In genomic region chr3:11601446-11602241, GRCh38 we compare ENCODE assay signal across 9 cellular contexts. TPM values are rescaled to one million over a fixed set of nuclear protein-coding genes. Genes with fewer than 3 reads are reported as not detected.
DNase-seq lines count a peak whose midpoint lies in the region; ATAC-seq and TF ChIP-seq lines count a peak whose summit lies in the region.
"Had no signal": no experiment of that assay in that cellular context is flagged by ENCODE, and none has a peak within 500 bp of the region (broad histone marks: within the 10 kb centered on the region; RNA-seq: fewer than 3 reads in every experiment).

No MANE protein-coding gene starts in this region.

- no peaks in the 10 kb centered on the region for H3K36me3 ChIP-seq in left ventricle myocardium inferior

- H3K27me3 Mint-ChIP-seq in WTC11 (ENCODE audit: low read depth), result no peaks in the 10 kb centered on the region
- H3K27me3 Mint-ChIP-seq in stimulated activated naive B cell treated with anti-CD40 and anti-IgM and Interleukin-4, amounts not matched to agents 10 μg/mL and 1 μg/mL and 100 μg/mL, for 72 hours, result no peaks in the 10 kb centered on the region
- H3K27me3 Mint-ChIP-seq: central memory CD8-positive, alpha-beta T cell had no signal

- H3K4me1 ChIP-seq in left ventricle myocardium inferior, result peaks cover 91% of the 10 kb centered on the region

- POLR2A ChIA-PET in WTC11 (lab: Charles Lee), result interaction anchor here (0.5 to 0.6 kb wide), 2 partner anchors 45 to 132 kb away, joined by 3 read pairs; no protein-coding TSS in a partner anchor

- no peaks in the 10 kb centered on the region for H3K27me3 ChIP-seq in left ventricle myocardium inferior (ENCODE audit: low read depth)

- intact Hi-C loops in left ventricle myocardium inferior (cut with micrococcal nuclease), result no loop called here

- ATAC-seq in HG03039 (IDR thresholded peaks at IDR 0.05; ENCODE audit: unreplicated experiment) (peak; percentile 88), WTC11 (peak; percentile 36)
- peak; percentile 99 to 100 for ATAC-seq in stimulated activated naive B cell treated with anti-CD40 and anti-IgM and Interleukin-4, amounts not matched to agents 10 μg/mL and 1 μg/mL and 100 μg/mL, for 72 hours (replicated peaks)

- H3K9me3 ChIP-seq in left ventricle myocardium inferior (replicated peaks), result no peaks in the 10 kb centered on the region

- H3K27ac Mint-ChIP-seq in WTC11, result peak overlapping the region; percentile 73
- H3K27ac Mint-ChIP-seq in stimulated activated naive B cell treated with anti-CD40 and anti-IgM and Interleukin-4, amounts not matched to agents 10 μg/mL and 1 μg/mL and 100 μg/mL, for 72 hours, result peak overlapping the region; percentile 93

- peak overlapping the region; percentile 12 for H3K4me3 ChIP-seq in left ventricle myocardium inferior

- H3K9me3 Mint-ChIP-seq in WTC11, result peaks cover 11% of the 10 kb centered on the region; the same call in 1 of the 2 replicates
- H3K9me3 Mint-ChIP-seq in stimulated activated naive B cell treated with anti-CD40 and anti-IgM and Interleukin-4, amounts not matched to agents 10 μg/mL and 1 μg/mL and 100 μg/mL, for 72 hours, result no peaks in the 10 kb centered on the region
- H3K9me3 Mint-ChIP-seq: central memory CD8-positive, alpha-beta T cell had no signal

- H3K4me1 Mint-ChIP-seq in WTC11, result peaks cover 61% of the 10 kb centered on the region
- peaks cover 27 to 38% of the 10 kb centered on the region in 2 donors for H3K4me1 Mint-ChIP-seq in stimulated activated naive B cell treated with anti-CD40 and anti-IgM and Interleukin-4, amounts not matched to agents 10 μg/mL and 1 μg/mL and 100 μg/mL, for 72 hours

- no peak overlapping the region for H3K4me3 Mint-ChIP-seq in WTC11
- H3K4me3 Mint-ChIP-seq in stimulated activated naive B cell treated with anti-CD40 and anti-IgM and Interleukin-4, amounts not matched to agents 10 μg/mL and 1 μg/mL and 100 μg/mL, for 72 hours, result peak overlapping the region; percentile 52 to 74
- H3K4me3 Mint-ChIP-seq: central memory CD8-positive, alpha-beta T cell had no signal

- TF ChIP-seq CTCF in WTC11 (IDR thresholded peaks at IDR 0.05) (no peak), left ventricle myocardium inferior (IDR thresholded peaks at IDR 0.05; ENCODE audit: borderline replicate concordance) (no peak)

- H3K36me3 Mint-ChIP-seq in WTC11, result peaks cover 31% of the 10 kb centered on the region
- peaks cover 24 to 43% of the 10 kb centered on the region in 2 donors for H3K36me3 Mint-ChIP-seq in stimulated activated naive B cell treated with anti-CD40 and anti-IgM and Interleukin-4, amounts not matched to agents 10 μg/mL and 1 μg/mL and 100 μg/mL, for 72 hours

- H3K27ac ChIP-seq in left ventricle myocardium inferior (replicated peaks), result peak overlapping the region; percentile 90

- DNase-seq in activated gamma-delta T cell treated with anti-CD3 and anti-CD28 coated beads, Interleukin-2, amount 50 U/mL, for 16 hours (ENCODE audit: low read depth), result peak; percentile 12
- DNase-seq in activated gamma-delta T cell treated with Interleukin-2 at 50 U/mL for 16 hours, result no peak
- DNase-seq in WTC11 (ENCODE audit: low spot score), result no peak
- DNase-seq in left ventricle myocardium inferior, result peak; percentile 62
- peak; percentile 76 for DNase-seq in stimulated activated naive B cell treated with anti-CD40 and anti-IgM and Interleukin-4, amounts not matched to agents 10 μg/mL and 1 μg/mL and 100 μg/mL, for 72 hours
- DNase-seq in activated CD4-positive, alpha-beta T cell treated with anti-CD3 and anti-CD28 coated beads for 1 hour, result no peak
- DNase-seq in NCI-H82 (lab: John Stamatoyannopoulos, UW), result no peak

- CTCF ChIA-PET in WTC11 (lab: Charles Lee), result interaction anchor here (0.7 to 1.6 kb wide), 4 partner anchors 11 to 246 kb away, joined by 3 to 4 read pairs (median 4); no protein-coding TSS in a partner anchor

TF ChIP-seq in WTC11, 78 proteins besides CTCF, POLR2A, EP300 and RAD21 (continues in another document):
- no peak for TF ChIP-seq NFATC4 (CRISPR knock-in tag; IDR thresholded peaks at IDR 0.05)
- TF ChIP-seq MLX (CRISPR knock-in tag; IDR thresholded peaks at IDR 0.05), result no peak
- TF ChIP-seq, protein P1, sequence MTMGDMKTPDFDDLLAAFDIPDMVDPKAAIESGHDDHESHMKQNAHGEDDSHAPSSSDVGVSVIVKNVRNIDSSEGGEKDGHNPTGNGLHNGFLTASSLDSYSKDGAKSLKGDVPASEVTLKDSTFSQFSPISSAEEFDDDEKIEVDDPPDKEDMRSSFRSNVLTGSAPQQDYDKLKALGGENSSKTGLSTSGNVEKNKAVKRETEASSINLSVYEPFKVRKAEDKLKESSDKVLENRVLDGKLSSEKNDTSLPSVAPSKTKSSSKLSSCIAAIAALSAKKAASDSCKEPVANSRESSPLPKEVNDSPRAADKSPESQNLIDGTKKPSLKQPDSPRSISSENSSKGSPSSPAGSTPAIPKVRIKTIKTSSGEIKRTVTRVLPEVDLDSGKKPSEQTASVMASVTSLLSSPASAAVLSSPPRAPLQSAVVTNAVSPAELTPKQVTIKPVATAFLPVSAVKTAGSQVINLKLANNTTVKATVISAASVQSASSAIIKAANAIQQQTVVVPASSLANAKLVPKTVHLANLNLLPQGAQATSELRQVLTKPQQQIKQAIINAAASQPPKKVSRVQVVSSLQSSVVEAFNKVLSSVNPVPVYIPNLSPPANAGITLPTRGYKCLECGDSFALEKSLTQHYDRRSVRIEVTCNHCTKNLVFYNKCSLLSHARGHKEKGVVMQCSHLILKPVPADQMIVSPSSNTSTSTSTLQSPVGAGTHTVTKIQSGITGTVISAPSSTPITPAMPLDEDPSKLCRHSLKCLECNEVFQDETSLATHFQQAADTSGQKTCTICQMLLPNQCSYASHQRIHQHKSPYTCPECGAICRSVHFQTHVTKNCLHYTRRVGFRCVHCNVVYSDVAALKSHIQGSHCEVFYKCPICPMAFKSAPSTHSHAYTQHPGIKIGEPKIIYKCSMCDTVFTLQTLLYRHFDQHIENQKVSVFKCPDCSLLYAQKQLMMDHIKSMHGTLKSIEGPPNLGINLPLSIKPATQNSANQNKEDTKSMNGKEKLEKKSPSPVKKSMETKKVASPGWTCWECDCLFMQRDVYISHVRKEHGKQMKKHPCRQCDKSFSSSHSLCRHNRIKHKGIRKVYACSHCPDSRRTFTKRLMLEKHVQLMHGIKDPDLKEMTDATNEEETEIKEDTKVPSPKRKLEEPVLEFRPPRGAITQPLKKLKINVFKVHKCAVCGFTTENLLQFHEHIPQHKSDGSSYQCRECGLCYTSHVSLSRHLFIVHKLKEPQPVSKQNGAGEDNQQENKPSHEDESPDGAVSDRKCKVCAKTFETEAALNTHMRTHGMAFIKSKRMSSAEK (CRISPR knock-in tag; IDR thresholded peaks at IDR 0.05; ENCODE audit: borderline replicate concordance), result no peak
- no peak for TF ChIP-seq ZNF219 (CRISPR knock-in tag; IDR thresholded peaks at IDR 0.05; ENCODE audit: borderline replicate concordance)
- no peak for TF ChIP-seq GRHL2 (CRISPR knock-in tag; IDR thresholded peaks at IDR 0.05; ENCODE audit: insufficient replicate concordance, severe bottlenecking)
- TF ChIP-seq ZNF423 (CRISPR knock-in tag; IDR thresholded peaks at IDR 0.05), result no peak
- no peak for TF ChIP-seq TP53 (CRISPR knock-in tag; IDR thresholded peaks at IDR 0.05)
- no peak for TF ChIP-seq NR3C1 (CRISPR knock-in tag; conservative IDR thresholded peaks at IDR 0.05; ENCODE audit: low read depth)
- TF ChIP-seq AFF4 (CRISPR knock-in tag; IDR thresholded peaks at IDR 0.05; ENCODE audit: borderline replicate concordance), result no peak
- no peak for TF ChIP-seq IRF2 (CRISPR knock-in tag; IDR thresholded peaks at IDR 0.05; ENCODE audit: borderline replicate concordance, low read depth)
- TF ChIP-seq JAZF1 (CRISPR knock-in tag; IDR thresholded peaks at IDR 0.05), result no peak
- no peak for TF ChIP-seq CBFB (CRISPR knock-in tag; IDR thresholded peaks at IDR 0.05; ENCODE audit: low read depth)

RNA-seq across cellular contexts. Expression of gene VGLL4, which starts 42.1 kb away (rescaled TPM):
- total RNA-seq in WTC11 (2021) (42.2 to 43.8 TPM (median 43.0 TPM) in 3 replicates), left ventricle myocardium inferior (29.3 TPM)

Comparison
In these comparisons a context has a peak if more than half of its experiments do, and no peak if none do; other contexts are left out.
1. DNase-seq: peak in activated gamma-delta T cell treated with anti-CD3 and anti-CD28 coated beads, Interleukin-2, amount 50 U/mL, for 16 hours (single experiment), left ventricle myocardium inferior (single experiment) and stimulated activated naive B cell treated with anti-CD40 and anti-IgM and Interleukin-4, amounts not matched to agents 10 μg/mL and 1 μg/mL and 100 μg/mL, for 72 hours (single experiment); none in activated gamma-delta T cell treated with Interleukin-2 at 50 U/mL for 16 hours (single experiment), WTC11 (single experiment), activated CD4-positive, alpha-beta T cell treated with anti-CD3 and anti-CD28 coated beads for 1 hour (single experiment) and NCI-H82 (single experiment).
2. ATAC-seq: peak in every context shown above with its lines; median percentile 100 in stimulated activated naive B cell treated with anti-CD40 and anti-IgM and Interleukin-4, amounts not matched to agents 10 μg/mL and 1 μg/mL and 100 μg/mL, for 72 hours; 88 in HG03039; 36 in WTC11.